Comparison of ENCODE assay signal across 1 cellular context in genomic region chr1:193458628-193459027, GRCh38.
TF ChIP-seq lines count a peak whose summit lies in the region.

No MANE protein-coding gene starts in this region.

TF ChIP-seq in SK-N-SH treated with all-trans-retinoic acid at 6 μM for 48 hours, 23 proteins besides CTCF, POLR2A, EP300 and RAD21 (continued from another document):
- no peak for TF ChIP-seq TSHZ2 (CRISPR knock-in tag; IDR thresholded peaks at IDR 0.05)
- no peak for TF ChIP-seq ZC3H10 (CRISPR knock-in tag; IDR thresholded peaks at IDR 0.05)
- TF ChIP-seq ZNF565 (CRISPR knock-in tag; conservative IDR thresholded peaks at IDR 0.05; ENCODE audit: low read depth) = no peak
- TF ChIP-seq PPARA (CRISPR knock-in tag; IDR thresholded peaks at IDR 0.05; ENCODE audit: borderline replicate concordance) = no peak
- TF ChIP-seq CSDC2 (CRISPR knock-in tag; IDR thresholded peaks at IDR 0.05) = no peak
